In genomic region chr17:57403241-57403640, GRCh38 we compare ENCODE assay signal across 22 cellular contexts.
DNase-seq lines count a peak whose midpoint lies in the region; ATAC-seq and TF ChIP-seq lines count a peak whose summit lies in the region.
"Had no signal": no experiment of that assay in that cellular context is flagged by ENCODE, and none has a peak within 500 bp of the region (broad histone marks: within the 10 kb centered on the region; RNA-seq: fewer than 3 reads in every experiment).

No MANE protein-coding gene starts in this region.

- H3K36me3 ChIP-seq in HCT116 (ENCODE audit: control insufficient read depth in 1 of 2, insufficient read depth in 2 of 2, low read length in 2 of 2) (no peaks in the 10 kb centered on the region; a peak in 1 of 4 replicates), gastrocnemius medialis (no peaks in the 10 kb centered on the region)
- H3K36me3 ChIP-seq: lower lobe of right lung had no signal

- TSS peak; percentile 25 for BruUV-seq in HCT116 (replicated peaks; lab: Mats Ljungman, UMichigan)

- H3K4me1 ChIP-seq in HCT116 (ENCODE audit: control insufficient read depth in 1 of 2, insufficient read depth in 2 of 2, low read length in 2 of 2) (peaks cover 26 to 41% of the 10 kb centered on the region in 2 experiments), gastrocnemius medialis (peaks cover 53 to 66% of the 10 kb centered on the region in 2 donors)

- TF ChIP-seq CTCF in HCT116 (IDR thresholded peaks at IDR 0.05 in 2 of 3, conservative IDR thresholded peaks at IDR 0.05 in 1 of 3; ENCODE audit: borderline replicate concordance in 1 of 3, insufficient read depth in 1 of 3, low read depth in 2 of 3, low read length in 2 of 3) (no peak), gastrocnemius medialis (IDR thresholded peaks at IDR 0.05 in 4 of 5, conservative IDR thresholded peaks at IDR 0.05 in 1 of 5) (no peak), GM20000 (IDR thresholded peaks at IDR 0.05; ENCODE audit: extremely low read depth, missing control alignments) (no peak)

- RAD21 ChIA-PET in HCT116 (lab: Charles Lee; ENCODE audit: low non-redundant PET in 1 of 2, low total read pairs in 2 of 2, uncharacterized antibody in 2 of 2, unreplicated experiment in 2 of 2), result no interaction called here

- no peaks in the 10 kb centered on the region for H3K27me3 ChIP-seq in HCT116 (ENCODE audit: insufficient read depth, low read length)
- no peaks in the 10 kb centered on the region for H3K27me3 ChIP-seq in gastrocnemius medialis
- H3K27me3 ChIP-seq: Peyer's patch, sigmoid colon had no signal

- no peak overlapping the region for H3K4me2 ChIP-seq in HCT116 (ENCODE audit: low read length)

- in situ Hi-C loops in gastrocnemius medialis (cut with MboI; ENCODE audit: low sequenced_read_pairs in 4 of 4), result no loop called here

- H3K9me3 ChIP-seq in HCT116 (ENCODE audit: control insufficient read depth in 1 of 2, insufficient read depth in 1 of 2, low read depth in 1 of 2, low read length in 2 of 2), result no peaks in the 10 kb centered on the region
- H3K9me3 ChIP-seq in gastrocnemius medialis, result no peaks in the 10 kb centered on the region
- H3K9me3 ChIP-seq: lower lobe of right lung, Peyer's patch, sigmoid colon had no signal

- POLR2A ChIA-PET in HCT116 (lab: Charles Lee), result interaction anchor here (1.7 kb wide), 1 partner anchor 160 kb away, joined by 4 read pairs; no protein-coding TSS in a partner anchor

- CTCF ChIA-PET in HCT116 (lab: Charles Lee), result interaction anchor here (1.0 to 2.6 kb wide), 2 partner anchors 11 to 160 kb away, joined by 4 to 17 read pairs; no protein-coding TSS in a partner anchor

- H3K4me3 ChIP-seq in HCT116 (replicated peaks in 1 of 2; ENCODE audit: low read depth in 1 of 2, low read length in 2 of 2) (no peak overlapping the region), gastrocnemius medialis (no peak overlapping the region)
- H3K4me3 ChIP-seq: lower lobe of right lung, Peyer's patch, sigmoid colon had no signal

- no peak for TF ChIP-seq RAD21 in HCT116 (IDR thresholded peaks at IDR 0.05; ENCODE audit: low read depth)

- no peak overlapping the region for H3K27ac ChIP-seq in HCT116 (ENCODE audit: low read depth, low read length)
- peak overlapping the region; percentile 16 to 82 (median 70) for H3K27ac ChIP-seq in gastrocnemius medialis
- H3K27ac ChIP-seq: lower lobe of right lung, Peyer's patch, sigmoid colon had no signal

- peaks cover 10% of the 10 kb centered on the region; the same call in 1 of the 2 replicates for H3K79me2 ChIP-seq in HCT116 (ENCODE audit: insufficient read depth, low read length)

- ATAC-seq in HCT116 (no peak), gastrocnemius medialis (no peak), HG02642 (IDR thresholded peaks at IDR 0.05; ENCODE audit: poor library complexity, unreplicated experiment) (no peak)
- ATAC-seq: activated T-cell treated with anti-CD3 and anti-CD28 coated beads, Interleukin-2, amount 50 U/mL, for 4 hours; lower lobe of right lung; T-helper 17 cell had no signal

- DNase-seq in HCT116 (ENCODE audit: low read depth, low spot score) (no peak), anterior cingulate cortex (lab: John Stamatoyannopoulos, UW) (peak in 39 of 58 donors; percentile 7 to 70 (median 36)), medulla oblongata (ENCODE audit: extremely low spot score) (peak; percentile 88), gastrocnemius medialis (no peak), HK-2 (ENCODE audit: unreplicated experiment) (no peak), NOMO-1 treated with dmso at 0.1 percent for 144 hours (lab: John Stamatoyannopoulos, UW; ENCODE audit: unreplicated experiment) (no peak), GM20000 (ENCODE audit: low spot score) (no peak)
- DNase-seq: activated CD4-positive, alpha-beta T cell treated with anti-CD3 and anti-CD28 coated beads for 4 hours; activated naive CD4-positive, alpha-beta T cell treated with anti-CD3 and anti-CD28 coated beads for 36 hours; activated T-cell treated with anti-CD3 and anti-CD28 coated beads, Interleukin-2, amount 50 U/mL, for 4 hours; aorta; effector CD4-positive, alpha-beta T cell; erythroblast; foreskin fibroblast; lower lobe of right lung; NCI-H1048; NCI-H1930; Peyer's patch; sigmoid colon; stimulated activated CD4-positive, alpha-beta T cell treated with anti-CD3 and anti-CD28 coated beads, Interleukin-15, amount 100 ng/mL, for 24 hours; T-helper 17 cell had no signal

- intact Hi-C loops in HCT116 (cut with micrococcal nuclease), result no loop called here
- intact Hi-C loops in gastrocnemius medialis (cut with DNase I; ENCODE audit: low total_unique reads), result loop anchor here (5.0 kb wide), 2 partner anchors 146 to 161 kb away; partner anchors contain the start of gene MSI2

- TF ChIP-seq POLR2A in HCT116 (IDR thresholded peaks at IDR 0.05; ENCODE audit: borderline replicate concordance, extremely low read depth, insufficient read depth, insufficient read length) (no peak), gastrocnemius medialis (IDR thresholded peaks at IDR 0.05) (no peak)

- no peaks in the 10 kb centered on the region for H4K20me1 ChIP-seq in HCT116 (ENCODE audit: insufficient read depth)

- no peak overlapping the region for H3K9ac ChIP-seq in HCT116 (ENCODE audit: low read length)

- H2AFZ ChIP-seq in HCT116 (ENCODE audit: low read depth, low read length, poor library complexity, severe bottlenecking), result no peak overlapping the region

- no peaks in the 10 kb centered on the region for H3K9me2 ChIP-seq in HCT116 (ENCODE audit: insufficient read depth)

TF ChIP-seq in HCT116, 20 proteins besides CTCF, POLR2A, EP300 and RAD21:
- TF ChIP-seq JUND (IDR thresholded peaks at IDR 0.05) (no peak), TCF7L2 (IDR thresholded peaks at IDR 0.05; ENCODE audit: borderline replicate concordance, extremely low read depth, insufficient read depth, insufficient read length) (no peak), EGR1 (IDR thresholded peaks at IDR 0.05; ENCODE audit: low read depth) (no peak), ELF1 (IDR thresholded peaks at IDR 0.05; ENCODE audit: borderline replicate concordance, low read depth) (no peak), ZNF274 (IDR thresholded peaks at IDR 0.05; ENCODE audit: low read depth, low read length) (no peak), FOSL1 (IDR thresholded peaks at IDR 0.05; ENCODE audit: low read depth) (no peak), EZH2 (IDR thresholded peaks at IDR 0.05) (no peak), ZFX (IDR thresholded peaks at IDR 0.05) (no peak), YY1 (IDR thresholded peaks at IDR 0.05; ENCODE audit: extremely low read depth, insufficient replicate concordance, low read depth, low read length) (no peak), SIN3A (IDR thresholded peaks at IDR 0.05; ENCODE audit: low read depth) (no peak), SRF (IDR thresholded peaks at IDR 0.05; ENCODE audit: low read depth) (no peak), CEBPB (IDR thresholded peaks at IDR 0.05; ENCODE audit: low read depth) (no peak), POLR2AphosphoS5 (IDR thresholded peaks at IDR 0.05; ENCODE audit: low read depth, low read length) (no peak), ATF3 (IDR thresholded peaks at IDR 0.05) (no peak), SP1 (IDR thresholded peaks at IDR 0.05; ENCODE audit: low read depth) (no peak), CBX3 (IDR thresholded peaks at IDR 0.05; ENCODE audit: low read depth) (no peak), REST (IDR thresholded peaks at IDR 0.05; ENCODE audit: low read depth) (no peak)

Comparison
In these comparisons a context has a peak if more than half of its experiments do, and no peak if none do; other contexts are left out.
1. DNase-seq: peak in anterior cingulate cortex (39 of 58) and medulla oblongata (single experiment); none in HCT116 (single experiment), gastrocnemius medialis (0 of 2), HK-2 (single experiment), NOMO-1 treated with dmso at 0.1 percent for 144 hours (single experiment) and GM20000 (single experiment).